ENCODE assay signal across 1 cellular context in genomic region chr2:219461669-219462068, GRCh38.
TF ChIP-seq lines count a peak whose summit lies in the region.

No MANE protein-coding gene starts in this region.

TF ChIP-seq in IMR-90, 13 proteins besides CTCF, POLR2A, EP300 and RAD21:
- no peak for TF ChIP-seq RCOR1 (IDR thresholded peaks at IDR 0.05; ENCODE audit: insufficient replicate concordance, low read length)
- TF ChIP-seq CHD1 (IDR thresholded peaks at IDR 0.05; ENCODE audit: low read depth, low read length), result no peak
